ENCODE assay signal across 22 cellular contexts in genomic region chr2:200335657-200336056, GRCh38. TPM values are rescaled to one million over a fixed set of nuclear protein-coding genes. Genes with fewer than 3 reads are reported as not detected.
DNase-seq lines count a peak whose midpoint lies in the region; TF ChIP-seq lines count a peak whose summit lies in the region.
"Had no signal": no experiment of that assay in that cellular context is flagged by ENCODE, and none has a peak within 500 bp of the region (broad histone marks: within the 10 kb centered on the region; RNA-seq: fewer than 3 reads in every experiment).

No MANE protein-coding gene starts in this region.

- H3K36me3 ChIP-seq in Caco-2 (ENCODE audit: control insufficient read depth, insufficient read depth, low read length): peaks cover 4% of the 10 kb centered on the region
- no peaks in the 10 kb centered on the region for H3K36me3 ChIP-seq in adipocyte (ENCODE audit: control insufficient read depth, insufficient read depth, low read length, severe bottlenecking)
- peaks cover 0 to 4% (median 1%) of the 10 kb centered on the region in 4 donors for H3K36me3 ChIP-seq in liver (ENCODE audit: control insufficient read depth in 4 of 4, insufficient read depth in 3 of 4, low read depth in 1 of 4, low read length in 3 of 4)
- H3K36me3 ChIP-seq: adrenal gland, gastrocnemius medialis, tibial artery had no signal

- no peak for DNase-seq in Caco-2
- DNase-seq in LoVo (ENCODE audit: low spot score): peak; percentile 51
- peak; percentile 30 for DNase-seq in adipocyte (ENCODE audit: low read depth)
- DNase-seq in NCI-H2107 (lab: John Stamatoyannopoulos, UW): no peak
- DNase-seq in DMS79 (lab: John Stamatoyannopoulos, UW): no peak
- DNase-seq in NCI-H1417 treated with DMSO at 0.1 percent for 48 hours (lab: John Stamatoyannopoulos, UW): no peak
- DNase-seq in T-helper 9 cell: no peak
- DNase-seq: activated CD4-positive, alpha-beta T cell treated with anti-CD3 and anti-CD28 coated beads, Interleukin-2, amount 50 U/mL, for 48 hours; activated effector memory CD4-positive, alpha-beta T cell treated with anti-CD3 and anti-CD28 coated beads, Interleukin-2, amount 50 U/mL, for 16 hours; caudate nucleus; gastrocnemius medialis; GDM1; NCI-H2029; NCI-H524; SHP77 treated with DMSO at 0.1 percent for 48 hours; stimulated activated naive CD8-positive, alpha-beta T cell treated with anti-CD3 and anti-CD28 coated beads, Interleukin-15, Interleukin-2, amounts not matched to agents 100 U/mL and 50 U/mL, for 24 hours had no signal

- H3K9ac ChIP-seq in adipocyte (ENCODE audit: low read length) (no peak overlapping the region), liver (ENCODE audit: low read depth in 1 of 2, low read length in 2 of 2) (no peak overlapping the region)

- POLR2A ChIA-PET in Caco-2 (lab: Charles Lee): no interaction called here

- peaks cover 46% of the 10 kb centered on the region for H3K4me1 Mint-ChIP-seq in Caco-2 (ENCODE audit: low read depth, unreplicated experiment)

- no peak for TF ChIP-seq RAD21 in liver (IDR thresholded peaks at IDR 0.05)

- TF ChIP-seq CTCF in Caco-2 (IDR thresholded peaks at IDR 0.05; ENCODE audit: insufficient read depth in 1 of 2, low read depth in 1 of 2, low read length in 1 of 2, severe bottlenecking in 1 of 2, unreplicated experiment in 1 of 2) (no peak), liver (IDR thresholded peaks at IDR 0.05; ENCODE audit: low read depth, low read length, missing input control) (no peak)

- H3K27me3 ChIP-seq in Caco-2 (replicated peaks; ENCODE audit: control insufficient read depth, insufficient read depth, low read length): no peaks in the 10 kb centered on the region
- no peaks in the 10 kb centered on the region for H3K27me3 ChIP-seq in adipocyte (replicated peaks; ENCODE audit: control insufficient read depth, insufficient read depth, low read length)
- no peaks in the 10 kb centered on the region for H3K27me3 ChIP-seq in liver (ENCODE audit: control insufficient read depth in 4 of 4, insufficient read depth in 4 of 4, low read length in 3 of 4)
- H3K27me3 ChIP-seq: adrenal gland, gastrocnemius medialis, tibial artery had no signal

- H3K9me3 ChIP-seq in Caco-2 (no peaks in the 10 kb centered on the region), adipocyte (ENCODE audit: control insufficient read depth, low read length) (no peaks in the 10 kb centered on the region), liver (ENCODE audit: control insufficient read depth in 4 of 4, low read length in 3 of 4) (no peaks in the 10 kb centered on the region)
- H3K9me3 ChIP-seq: adrenal gland, gastrocnemius medialis, tibial artery had no signal

- CTCF ChIA-PET in Caco-2 (lab: Charles Lee): no interaction called here

- H3K4me1 ChIP-seq in Caco-2: peaks cover 37% of the 10 kb centered on the region
- H3K4me1 ChIP-seq in adipocyte (ENCODE audit: control insufficient read depth, insufficient read depth, low read length): peaks cover 24% of the 10 kb centered on the region
- H3K4me1 ChIP-seq in liver (ENCODE audit: control insufficient read depth in 4 of 4, insufficient read depth in 4 of 4, low read length in 3 of 4): peaks cover 0 to 26% (median 11%) of the 10 kb centered on the region in 4 donors

- H3K27me3 Mint-ChIP-seq in Caco-2 (ENCODE audit: insufficient read depth, unreplicated experiment): no peaks in the 10 kb centered on the region

- peak overlapping the region; percentile 50 for H3K27ac Mint-ChIP-seq in Caco-2 (ENCODE audit: unreplicated experiment)

- WGBS in liver: 82% methylated on average over 2 of the region's 2 CpGs

- no peak overlapping the region for H3K4me3 ChIP-seq in Caco-2 (ENCODE audit: low read depth, low read length)
- H3K4me3 ChIP-seq in adipocyte (ENCODE audit: low read length): no peak overlapping the region
- no peak overlapping the region for H3K4me3 ChIP-seq in liver (ENCODE audit: low read depth in 1 of 3, low read length in 3 of 3)
- H3K4me3 ChIP-seq: adrenal gland, gastrocnemius medialis, tibial artery had no signal

- intact Hi-C loops in Caco-2 (cut with micrococcal nuclease; ENCODE audit: unreplicated experiment): no loop called here

- H3K4me3 Mint-ChIP-seq in Caco-2 (ENCODE audit: unreplicated experiment): no peak overlapping the region
- H3K4me3 Mint-ChIP-seq: nephron had no signal

- peak overlapping the region in 1 of 2 donors; percentile 48 for H3K27ac ChIP-seq in liver (ENCODE audit: low read depth in 1 of 2, low read length in 2 of 2)
- H3K27ac ChIP-seq: C4-2B, epithelial cell of prostate, gastrocnemius medialis, tibial artery had no signal

- no TSS peak for BruUV-seq in Caco-2 (replicated peaks; lab: Mats Ljungman, UMichigan)

- H3K9me3 Mint-ChIP-seq in Caco-2 (ENCODE audit: unreplicated experiment): no peaks in the 10 kb centered on the region

- H3K36me3 Mint-ChIP-seq in Caco-2 (ENCODE audit: insufficient read depth, unreplicated experiment): peaks cover 44% of the 10 kb centered on the region

TF ChIP-seq in liver, 16 proteins besides CTCF, POLR2A, EP300 and RAD21:
- TF ChIP-seq YY1 (IDR thresholded peaks at IDR 0.05) (no peak), ZBTB33 (IDR thresholded peaks at IDR 0.05) (no peak), NR2F2 (IDR thresholded peaks at IDR 0.05) (no peak), FOXA2 (IDR thresholded peaks at IDR 0.05) (peak; percentile 69), JUND (IDR thresholded peaks at IDR 0.05) (no peak)
- TF ChIP-seq, protein P1, sequence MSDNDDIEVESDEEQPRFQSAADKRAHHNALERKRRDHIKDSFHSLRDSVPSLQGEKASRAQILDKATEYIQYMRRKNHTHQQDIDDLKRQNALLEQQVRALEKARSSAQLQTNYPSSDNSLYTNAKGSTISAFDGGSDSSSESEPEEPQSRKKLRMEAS (IDR thresholded peaks at IDR 0.05): no peak
TF ChIP-seq in liver: peak in this region for 1.

RNA-seq across cellular contexts. Expression of gene SPATS2L, which starts 29.2 kb away (rescaled TPM):
- total RNA-seq in Caco-2 (2022): 189 and 196 TPM in 2 replicates
- 10 to 100 TPM; 31.4 to 46.9 TPM for total RNA-seq in liver
- 10 to 100 TPM; 37.8 to 49.9 TPM for polyA plus RNA-seq in liver

Comparison
In these comparisons a context has a peak if more than half of its experiments do, and no peak if none do; other contexts are left out.
1. DNase-seq: peak in LoVo (single experiment) and adipocyte (single experiment); none in Caco-2 (0 of 2), NCI-H2107 (single experiment), DMS79 (single experiment), NCI-H1417 treated with DMSO at 0.1 percent for 48 hours (single experiment) and T-helper 9 cell (single experiment).